ENCODE assay signal across 9 cellular contexts in genomic region chr5:73436535-73437125, GRCh38. TPM values are rescaled to one million over a fixed set of nuclear protein-coding genes. Genes with fewer than 3 reads are reported as not detected.
DNase-seq lines count a peak whose midpoint lies in the region; ATAC-seq and TF ChIP-seq lines count a peak whose summit lies in the region.
"Had no signal": no experiment of that assay in that cellular context is flagged by ENCODE, and none has a peak within 500 bp of the region (broad histone marks: within the 10 kb centered on the region; RNA-seq: fewer than 3 reads in every experiment).

No MANE protein-coding gene starts in this region.

- H2BK20ac ChIP-seq in H9 (ENCODE audit: low read depth, low read length, poor library complexity, severe bottlenecking) = no peak overlapping the region

- POLR2A ChIA-PET in WTC11 (lab: Charles Lee) = interaction anchor here (1.3 kb wide), 1 partner anchor 17 kb away, joined by 3 read pairs; no protein-coding TSS in a partner anchor

- H3K4me3 Mint-ChIP-seq in H9 (peak overlapping the region; percentile 54 to 82), WTC11 (peak overlapping the region; percentile 70)

- H2BK120ac ChIP-seq in H9 (ENCODE audit: low read depth, low read length, poor library complexity, severe bottlenecking) = no peak overlapping the region

- H3K4me1 Mint-ChIP-seq in H9 = peaks cover 18 to 23% of the 10 kb centered on the region in 2 experiments
- H3K4me1 Mint-ChIP-seq in WTC11 = peaks cover 35% of the 10 kb centered on the region

- intact Hi-C loops in right cardiac atrium (cut with DNase I) = no loop called here

- H2BK15ac ChIP-seq in H9 (ENCODE audit: low read depth, low read length) = no peak overlapping the region; the same call in 1 of the 2 replicates

- in situ Hi-C loops in KBM-7 (cut with MboI; ENCODE audit: low pct_unique_long_range_greater_than_20kb, low sequenced_read_pairs) = no loop called here

- no peak overlapping the region for H3K56ac ChIP-seq in H9 (ENCODE audit: insufficient read length, low read depth, low read length)

- CTCF ChIA-PET in WTC11 (lab: Charles Lee) = interaction anchor here (0.9 to 3.2 kb wide), 5 partner anchors 14 to 221 kb away, joined by 3 to 16 read pairs (median 8); no protein-coding TSS in a partner anchor

- H3K4me1 ChIP-seq in H9 (ENCODE audit: insufficient read depth, low read length) (no peaks in the 10 kb centered on the region), right cardiac atrium (ENCODE audit: control insufficient read depth, insufficient read depth, low read length) (no peaks in the 10 kb centered on the region)

- H3K23me2 ChIP-seq in H9 (ENCODE audit: insufficient read length, low read depth, low read length, poor library complexity, severe bottlenecking) = peaks cover 8% of the 10 kb centered on the region

- H3K4me3 ChIP-seq in right cardiac atrium (ENCODE audit: low read length) = peak overlapping the region; percentile 7
- peak overlapping the region; percentile 24 for H3K4me3 ChIP-seq in skeletal muscle cell (ENCODE audit: low read depth, low read length)

- H3K9ac ChIP-seq in H9 (ENCODE audit: extremely low read depth, insufficient read length, low read length) = peak overlapping the region; percentile 31

- H3K79me1 ChIP-seq in H9 (ENCODE audit: insufficient read depth, low read depth, low read length, poor library complexity, severe bottlenecking) = no peaks in the 10 kb centered on the region

- H3K27ac Mint-ChIP-seq in H9 (no peak overlapping the region), WTC11 (no peak overlapping the region)

- peak overlapping the region; percentile 23 for H3K4me2 ChIP-seq in H9 (ENCODE audit: insufficient read depth, insufficient read length, low read length)

- H3K18ac ChIP-seq in H9 (ENCODE audit: insufficient read length, low read depth, low read length) = peak overlapping the region; percentile 81

- H4K20me1 ChIP-seq in H9 (ENCODE audit: control insufficient read depth, insufficient read depth, insufficient read length) = no peaks in the 10 kb centered on the region

- H3K27me3 Mint-ChIP-seq in H9 (ENCODE audit: low read depth) = peaks cover 98% of the 10 kb centered on the region
- peaks cover 96% of the 10 kb centered on the region for H3K27me3 Mint-ChIP-seq in WTC11 (ENCODE audit: low read depth)

- peak; percentile 25 for ATAC-seq in WTC11
- peak in 1 of 2 donors; percentile 25 for ATAC-seq in right cardiac atrium

- no peak overlapping the region for H2BK5ac ChIP-seq in H9 (ENCODE audit: insufficient read length, low read length)

- H3K27ac ChIP-seq in H9 (ENCODE audit: insufficient read length, low read depth, low read length) = no peak overlapping the region
- no peak overlapping the region for H3K27ac ChIP-seq in right cardiac atrium (ENCODE audit: low read length)

- H3K27me3 ChIP-seq in H9 (ENCODE audit: insufficient read depth, low read length) (peaks cover 67% of the 10 kb centered on the region), right cardiac atrium (ENCODE audit: control insufficient read depth, insufficient read depth) (peaks cover 9% of the 10 kb centered on the region)

- no peak overlapping the region for H4K91ac ChIP-seq in H9 (ENCODE audit: insufficient read length, low read depth, low read length)

- H2BK12ac ChIP-seq in H9 (ENCODE audit: insufficient read length, low read depth, low read length) = no peak overlapping the region

- no peak overlapping the region for H2AK5ac ChIP-seq in H9 (ENCODE audit: insufficient read length, low read length)

- H2AFZ ChIP-seq in H9 (ENCODE audit: low read length) = no peak overlapping the region

- H3K79me2 ChIP-seq in H9 (ENCODE audit: insufficient read depth, low read length) = no peaks in the 10 kb centered on the region

- no peak overlapping the region for H4K8ac ChIP-seq in H9 (replicated peaks; ENCODE audit: insufficient read length, low read depth, low read length)

- no peaks in the 10 kb centered on the region; a peak in 1 of 7 replicates for H3K36me3 Mint-ChIP-seq in H9 (ENCODE audit: insufficient read depth in 1 of 3, low read depth in 3 of 3)
- no peaks in the 10 kb centered on the region for H3K36me3 Mint-ChIP-seq in WTC11

- peak overlapping the region; percentile 78 for H3K14ac ChIP-seq in H9 (ENCODE audit: insufficient read depth, low read length)

- peak; percentile 46 for DNase-seq in H9
- peak; percentile 30 for DNase-seq in WTC11 (ENCODE audit: low spot score)
- peak; percentile 16 to 55 (median 41) for DNase-seq in right cardiac atrium
- no peak for DNase-seq in skeletal muscle cell (ENCODE audit: low read depth)
- no peak for DNase-seq in central memory CD4-positive, alpha-beta T cell
- no peak for DNase-seq in KBM-7
- no peak for DNase-seq in middle frontal gyrus (ENCODE audit: extremely low spot score, low spot score)
- no peak for DNase-seq in GM19238 (ENCODE audit: insufficient read length, low spot score)

- H3K9me3 ChIP-seq in H9 (ENCODE audit: control insufficient read depth, low read depth, low read length) (no peaks in the 10 kb centered on the region), right cardiac atrium (ENCODE audit: control insufficient read depth, low read length) (no peaks in the 10 kb centered on the region)

- H3K9me3 Mint-ChIP-seq in H9 = peaks cover 13 to 19% of the 10 kb centered on the region in 2 experiments
- no peaks in the 10 kb centered on the region for H3K9me3 Mint-ChIP-seq in WTC11

- no peak overlapping the region for H4K5ac ChIP-seq in H9 (ENCODE audit: insufficient read length, low read depth, low read length)

- TF ChIP-seq CTCF in H9 (conservative IDR thresholded peaks at IDR 0.05) (no peak), WTC11 (IDR thresholded peaks at IDR 0.05) (no peak)

- no peak overlapping the region for H3K23ac ChIP-seq in H9 (ENCODE audit: insufficient read length, low read depth, low read length)

- no CpG with 5 or more reads among the region's 71 CpGs for WGBS in H9 (ENCODE audit: extremely low coverage, insufficient read length, low lambda C conversion rate)
- 3% methylated on average over 71 of the region's 71 CpGs for WGBS in right cardiac atrium

- no peak overlapping the region for H3T11ph ChIP-seq in H9 (ENCODE audit: low read length)

- H3K4ac ChIP-seq in H9 (ENCODE audit: low read depth, low read length) = no peak overlapping the region

TF ChIP-seq in WTC11, 78 proteins besides CTCF, POLR2A, EP300 and RAD21 (continues in another document):
- TF ChIP-seq NR2C2 (CRISPR knock-in tag; IDR thresholded peaks at IDR 0.05) (no peak), EMX1 (CRISPR knock-in tag; IDR thresholded peaks at IDR 0.05) (no peak), ERG (CRISPR knock-in tag; IDR thresholded peaks at IDR 0.05) (no peak), ZNF423 (CRISPR knock-in tag; IDR thresholded peaks at IDR 0.05) (peak; percentile 62), E2F4 (CRISPR knock-in tag; IDR thresholded peaks at IDR 0.05; ENCODE audit: borderline replicate concordance, low read depth) (no peak), ZNF671 (CRISPR knock-in tag; IDR thresholded peaks at IDR 0.05) (no peak), SMAD3 (CRISPR knock-in tag; IDR thresholded peaks at IDR 0.05; ENCODE audit: borderline replicate concordance) (no peak), SP1 (CRISPR knock-in tag; conservative IDR thresholded peaks at IDR 0.05) (no peak), GABPB1 (CRISPR knock-in tag; IDR thresholded peaks at IDR 0.05) (0 out of 2 replicates have a peak, but pooled peaks have one; percentile 16), AR (CRISPR knock-in tag; IDR thresholded peaks at IDR 0.05) (no peak)

RNA-seq across cellular contexts. Expression of gene FOXD1, which starts 11.9 kb away (rescaled TPM):
- total RNA-seq in H9 (2021) = 0.20 and 0.31 TPM in 2 replicates
- 7.0 to 10.3 TPM (median 7.9 TPM) in 3 replicates for total RNA-seq in WTC11 (2021)
- not detected for total RNA-seq in right cardiac atrium
- 0.14 TPM for polyA plus RNA-seq in right cardiac atrium
- polyA plus RNA-seq: neural cell had no signal

Comparison
In these comparisons a context has a peak if more than half of its experiments do, and no peak if none do; other contexts are left out.
1. DNase-seq: peak in H9 (single experiment), WTC11 (single experiment) and right cardiac atrium (3 of 3); none in skeletal muscle cell (single experiment), central memory CD4-positive, alpha-beta T cell (single experiment), KBM-7 (single experiment), middle frontal gyrus (single experiment) and GM19238 (single experiment).